In the genomic region with DNA sequence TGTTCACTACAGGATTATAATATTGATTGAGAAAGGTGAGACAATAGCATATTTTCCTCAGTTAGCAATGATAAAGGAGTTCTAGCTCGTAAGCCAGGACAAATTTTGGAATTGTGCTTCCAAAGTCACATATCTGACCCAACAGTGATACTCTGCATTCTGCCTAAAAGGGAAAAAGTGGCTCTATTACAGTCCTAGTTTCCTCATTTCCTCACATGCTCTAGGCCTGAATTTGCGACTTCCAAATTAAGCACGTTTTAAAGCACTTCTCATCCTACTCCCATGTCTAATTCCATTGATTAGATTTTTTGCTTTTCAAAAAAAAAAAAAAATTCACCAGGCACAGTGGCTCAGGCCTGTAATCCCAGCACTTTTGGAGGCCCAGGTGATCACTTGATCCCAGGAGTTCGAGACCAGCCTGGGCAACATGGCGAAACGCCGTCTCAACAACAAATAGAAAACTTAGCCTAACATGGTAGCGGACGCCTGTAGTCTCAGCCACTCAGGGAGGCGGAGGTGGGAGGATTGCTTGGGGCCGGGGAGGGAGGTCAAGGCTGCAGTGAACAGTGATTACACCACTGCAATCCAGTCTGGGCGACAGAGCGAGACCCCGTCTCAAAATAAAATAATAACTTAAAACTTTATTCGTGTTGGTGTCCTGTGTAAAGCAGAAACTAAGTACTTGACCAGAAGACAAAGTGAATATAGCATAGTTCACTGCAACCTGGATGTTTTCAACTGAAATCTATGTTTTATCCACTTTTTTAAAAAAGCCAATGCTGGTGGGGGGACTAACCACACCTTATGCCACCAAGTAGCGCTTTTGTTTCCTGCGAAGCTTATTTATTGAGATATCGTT, we compare ENCODE assay signal across 8 cellular contexts. TPM values are rescaled to one million over a fixed set of nuclear protein-coding genes. Genes with fewer than 3 reads are reported as not detected.
A peak's percentile ranks its signal among the peaks of the same experiment; 100 is the strongest.
DNase-seq lines count a peak whose midpoint lies in the region; ATAC-seq and TF ChIP-seq lines count a peak whose summit lies in the region.

No MANE protein-coding gene starts in this region.

- H4K20me1 ChIP-seq in hepatocyte (ENCODE audit: insufficient read depth, poor library complexity, severe bottlenecking) = peaks cover 20% of the 10 kb centered on the region

- WGBS in hepatocyte (ENCODE audit: low lambda C conversion rate, missing lambda C conversion rate) = 47% methylated on average over 17 of the region's 18 CpGs

- no peaks in the 10 kb centered on the region for H3K27me3 ChIP-seq in hepatocyte

- peaks cover 58% of the 10 kb centered on the region for H3K79me2 ChIP-seq in hepatocyte

- H2AFZ ChIP-seq in hepatocyte = peak overlapping the region; percentile 86

- peak overlapping the region; percentile 99 for H3K27ac ChIP-seq in hepatocyte

- no peaks in the 10 kb centered on the region for H3K27me3 Mint-ChIP-seq in stimulated activated naive CD8-positive, alpha-beta T cell treated with anti-CD3 and anti-CD28 coated beads, Interleukin-15, Interleukin-2, amounts not matched to agents 100 ng/mL and 50 ng/mL, for 24 hours

- H3K36me3 ChIP-seq in hepatocyte (replicated peaks; ENCODE audit: insufficient read depth, low read depth) = no peaks in the 10 kb centered on the region

- H3K36me3 Mint-ChIP-seq in stimulated activated naive CD8-positive, alpha-beta T cell treated with anti-CD3 and anti-CD28 coated beads, Interleukin-15, Interleukin-2, amounts not matched to agents 100 ng/mL and 50 ng/mL, for 24 hours (ENCODE audit: low read depth) = peaks cover 7% of the 10 kb centered on the region
- peaks cover 20% of the 10 kb centered on the region for H3K36me3 Mint-ChIP-seq in stimulated activated effector memory CD8-positive, alpha-beta T cell treated with anti-CD3 and anti-CD28 coated beads, Interleukin-12 subunit alpha, Interleukin-12 subunit beta, amount 100 ng/mL, for 72 hours

- no peaks in the 10 kb centered on the region for H3K9me3 ChIP-seq in hepatocyte (ENCODE audit: low read depth)

- H3K4me3 Mint-ChIP-seq in stimulated activated naive CD8-positive, alpha-beta T cell treated with anti-CD3 and anti-CD28 coated beads, Interleukin-15, Interleukin-2, amounts not matched to agents 100 ng/mL and 50 ng/mL, for 24 hours = peak overlapping the region; percentile 95
- peak overlapping the region; percentile 93 for H3K4me3 Mint-ChIP-seq in stimulated activated effector memory CD8-positive, alpha-beta T cell treated with anti-CD3 and anti-CD28 coated beads, Interleukin-12 subunit alpha, Interleukin-12 subunit beta, amount 100 ng/mL, for 72 hours

- no peaks in the 10 kb centered on the region for H3K9me2 ChIP-seq in hepatocyte (replicated peaks; ENCODE audit: insufficient read depth)

- no peaks in the 10 kb centered on the region for H3K9me3 Mint-ChIP-seq in stimulated activated naive CD8-positive, alpha-beta T cell treated with anti-CD3 and anti-CD28 coated beads, Interleukin-15, Interleukin-2, amounts not matched to agents 100 ng/mL and 50 ng/mL, for 24 hours
- no peaks in the 10 kb centered on the region for H3K9me3 Mint-ChIP-seq in stimulated activated effector memory CD8-positive, alpha-beta T cell treated with anti-CD3 and anti-CD28 coated beads, Interleukin-12 subunit alpha, Interleukin-12 subunit beta, amount 100 ng/mL, for 72 hours

- peak overlapping the region; percentile 92 for H3K4me2 ChIP-seq in hepatocyte

- peaks cover 7% of the 10 kb centered on the region for H3K4me1 ChIP-seq in hepatocyte (ENCODE audit: insufficient read depth)

- no peak for TF ChIP-seq CTCF in hepatocyte (IDR thresholded peaks at IDR 0.05; ENCODE audit: poor library complexity)

- peaks cover 48% of the 10 kb centered on the region for H3K4me1 Mint-ChIP-seq in stimulated activated naive CD8-positive, alpha-beta T cell treated with anti-CD3 and anti-CD28 coated beads, Interleukin-15, Interleukin-2, amounts not matched to agents 100 ng/mL and 50 ng/mL, for 24 hours (ENCODE audit: low read depth)
- H3K4me1 Mint-ChIP-seq in stimulated activated effector memory CD8-positive, alpha-beta T cell treated with anti-CD3 and anti-CD28 coated beads, Interleukin-12 subunit alpha, Interleukin-12 subunit beta, amount 100 ng/mL, for 72 hours = peaks cover 12% of the 10 kb centered on the region

- ATAC-seq in stimulated activated naive CD8-positive, alpha-beta T cell treated with anti-CD3 and anti-CD28 coated beads, Interleukin-15, Interleukin-2, amounts not matched to agents 100 U/mL and 50 U/mL, for 24 hours = no peak
- no peak for ATAC-seq in stimulated activated effector memory CD8-positive, alpha-beta T cell treated with anti-CD3 and anti-CD28 coated beads, Interleukin-12 subunit alpha, Interleukin-12 subunit beta, amount 100 ng/mL, for 72 hours

- peak overlapping the region; percentile 96 for H3K27ac Mint-ChIP-seq in stimulated activated naive CD8-positive, alpha-beta T cell treated with anti-CD3 and anti-CD28 coated beads, Interleukin-15, Interleukin-2, amounts not matched to agents 100 ng/mL and 50 ng/mL, for 24 hours
- peak overlapping the region; percentile 98 for H3K27ac Mint-ChIP-seq in stimulated activated effector memory CD8-positive, alpha-beta T cell treated with anti-CD3 and anti-CD28 coated beads, Interleukin-12 subunit alpha, Interleukin-12 subunit beta, amount 100 ng/mL, for 72 hours

- H3K4me3 ChIP-seq in hepatocyte = peak overlapping the region; percentile 75

- no peak for DNase-seq in stimulated activated naive CD8-positive, alpha-beta T cell treated with anti-CD3 and anti-CD28 coated beads, Interleukin-15, Interleukin-2, amounts not matched to agents 100 U/mL and 50 U/mL, for 24 hours
- DNase-seq in UCSD-AML1 (lab: John Stamatoyannopoulos, UW; ENCODE audit: unreplicated experiment) = peak; percentile 17
- DNase-seq in hepatocyte (ENCODE audit: low spot score) = peak; percentile 32
- no peak for DNase-seq in stimulated activated effector memory CD8-positive, alpha-beta T cell treated with anti-CD3 and anti-CD28 coated beads, Interleukin-12 subunit alpha, Interleukin-12 subunit beta, amount 100 ng/mL, for 72 hours (ENCODE audit: low spot score in 2 of 2)
- no peak for DNase-seq in 8988T
- no peak for DNase-seq in SW 1271 (lab: John Stamatoyannopoulos, UW)
- no peak for DNase-seq in Ammon's horn (ENCODE audit: low spot score)

RNA-seq across cellular contexts. Expression of a gene that starts 1.5 kb away (rescaled TPM):
- 20.7 and 22.0 TPM in 2 replicates for total RNA-seq in hepatocyte
- polyA plus RNA-seq in hepatocyte = 10.9 and 12.9 TPM in 2 replicates

RNA-seq across cellular contexts. Expression of a gene that starts 13.2 kb away (rescaled TPM):
- total RNA-seq in hepatocyte = 15.5 and 15.7 TPM in 2 replicates
- 123 and 166 TPM in 2 replicates for polyA plus RNA-seq in hepatocyte

Comparison
In these comparisons a context has a peak if more than half of its experiments do, and no peak if none do; other contexts are left out.
1. DNase-seq: peak in UCSD-AML1 (single experiment) and hepatocyte (single experiment); none in stimulated activated naive CD8-positive, alpha-beta T cell treated with anti-CD3 and anti-CD28 coated beads, Interleukin-15, Interleukin-2, amounts not matched to agents 100 U/mL and 50 U/mL, for 24 hours (single experiment), stimulated activated effector memory CD8-positive, alpha-beta T cell treated with anti-CD3 and anti-CD28 coated beads, Interleukin-12 subunit alpha, Interleukin-12 subunit beta, amount 100 ng/mL, for 72 hours (0 of 2), 8988T (single experiment), SW 1271 (0 of 2) and Ammon's horn (single experiment).